8 cellular contexts compared by ENCODE assay signal in genomic region chr14:61025239-61026223, GRCh38. TPM values are rescaled to one million over a fixed set of nuclear protein-coding genes. Genes with fewer than 3 reads are reported as not detected.
DNase-seq lines count a peak whose midpoint lies in the region; ATAC-seq and TF ChIP-seq lines count a peak whose summit lies in the region.

No MANE protein-coding gene starts in this region.

- ATAC-seq in foreskin keratinocyte (peak; percentile 52), omental fat pad (ENCODE audit: low FRiP score) (no peak)

- no peak overlapping the region for H3K27ac Mint-ChIP-seq in activated T-helper 1 cell treated with anti-CD3 and anti-CD28 coated beads, Interleukin-12 subunit alpha, Interleukin-12 subunit beta, Interleukin-2, Interleukin-4 antibody, amounts not matched to agents 30 ng/mL and 10 ng/mL and 1 ng/mL, durations not matched to agents 14 hours and 24 hours and 36 hours
- no peak overlapping the region for H3K27ac Mint-ChIP-seq in type B pancreatic cell

- in situ Hi-C loops in GM13976 (cut with MboI; ENCODE audit: low sequenced_read_pairs, unreplicated experiment): loop anchor here (10.0 kb wide), 1 partner anchor 401 kb away; no protein-coding TSS in a partner anchor

- H3K36me3 Mint-ChIP-seq in activated T-helper 1 cell treated with anti-CD3 and anti-CD28 coated beads, Interleukin-12 subunit alpha, Interleukin-12 subunit beta, Interleukin-2, Interleukin-4 antibody, amounts not matched to agents 30 ng/mL and 10 ng/mL and 1 ng/mL, durations not matched to agents 14 hours and 24 hours and 36 hours (ENCODE audit: low read depth): no peaks in the 10 kb centered on the region
- H3K36me3 Mint-ChIP-seq in type B pancreatic cell: peaks cover under 1% of the 10 kb centered on the region

- H3K4me1 Mint-ChIP-seq in activated T-helper 1 cell treated with anti-CD3 and anti-CD28 coated beads, Interleukin-12 subunit alpha, Interleukin-12 subunit beta, Interleukin-2, Interleukin-4 antibody, amounts not matched to agents 30 ng/mL and 10 ng/mL and 1 ng/mL, durations not matched to agents 14 hours and 24 hours and 36 hours (ENCODE audit: low read depth): no peaks in the 10 kb centered on the region
- peaks cover 15% of the 10 kb centered on the region for H3K4me1 Mint-ChIP-seq in type B pancreatic cell (ENCODE audit: unreplicated experiment)

- no peaks in the 10 kb centered on the region for H3K9me3 Mint-ChIP-seq in activated T-helper 1 cell treated with anti-CD3 and anti-CD28 coated beads, Interleukin-12 subunit alpha, Interleukin-12 subunit beta, Interleukin-2, Interleukin-4 antibody, amounts not matched to agents 30 ng/mL and 10 ng/mL and 1 ng/mL, durations not matched to agents 14 hours and 24 hours and 36 hours
- no peaks in the 10 kb centered on the region for H3K9me3 Mint-ChIP-seq in type B pancreatic cell

- peak; percentile 53 for DNase-seq in A172 (ENCODE audit: low spot score)
- peak; percentile 46 for DNase-seq in GM13976 (ENCODE audit: low spot score)
- peak; percentile 72 to 83 for DNase-seq in Kasumi-1 (lab: John Stamatoyannopoulos, UW)
- DNase-seq in OCI-M2 (lab: John Stamatoyannopoulos, UW; ENCODE audit: unreplicated experiment): peak; percentile 21
- DNase-seq in activated T-helper 1 cell treated with anti-CD3 and anti-CD28 coated beads, Interleukin-12 subunit alpha, Interleukin-12 subunit beta, Interleukin-2, Interleukin-4 antibody, amounts not matched to agents 30 ng/mL and 10 ng/mL and 1 ng/mL, durations not matched to agents 14 hours and 24 hours and 36 hours (ENCODE audit: low spot score): peak; percentile 45
- DNase-seq in foreskin keratinocyte: peak in 1 of 2 donors; percentile 52
- DNase-seq in omental fat pad (ENCODE audit: low spot score): peak; percentile 25
- no peak for DNase-seq in type B pancreatic cell (ENCODE audit: extremely low spot score, unreplicated experiment)

- H3K27me3 Mint-ChIP-seq in activated T-helper 1 cell treated with anti-CD3 and anti-CD28 coated beads, Interleukin-12 subunit alpha, Interleukin-12 subunit beta, Interleukin-2, Interleukin-4 antibody, amounts not matched to agents 30 ng/mL and 10 ng/mL and 1 ng/mL, durations not matched to agents 14 hours and 24 hours and 36 hours (ENCODE audit: insufficient read depth): no peaks in the 10 kb centered on the region
- no peaks in the 10 kb centered on the region for H3K27me3 Mint-ChIP-seq in type B pancreatic cell

- intact Hi-C loops in activated T-helper 1 cell treated with anti-CD3 and anti-CD28 coated beads, Interleukin-12 subunit alpha, Interleukin-12 subunit beta, Interleukin-2, Interleukin-4 antibody, amounts not matched to agents 30 ng/mL and 10 ng/mL and 1 ng/mL, durations not matched to agents 14 hours and 24 hours and 36 hours (cut with micrococcal nuclease): loop anchor here (1.0 to 10.0 kb wide), 8 partner anchors 44 to 671 kb away; partner anchors contain the start of genes SLC38A6 and TRMT5

- H3K27me3 ChIP-seq in foreskin keratinocyte: no peaks in the 10 kb centered on the region

- TF ChIP-seq CTCF in GM13976 (IDR thresholded peaks at IDR 0.05; ENCODE audit: borderline replicate concordance, control extremely low read depth, extremely low read depth, insufficient read depth, missing control alignments) (peak; percentile 61), foreskin keratinocyte (conservative IDR thresholded peaks at IDR 0.05) (peak; percentile 89), omental fat pad (IDR thresholded peaks at IDR 0.05) (no peak), type B pancreatic cell (conservative IDR thresholded peaks at IDR 0.05) (peak; percentile 94)

- no peak overlapping the region for H3K27ac ChIP-seq in foreskin keratinocyte

- no peak overlapping the region for H3K4me3 Mint-ChIP-seq in activated T-helper 1 cell treated with anti-CD3 and anti-CD28 coated beads, Interleukin-12 subunit alpha, Interleukin-12 subunit beta, Interleukin-2, Interleukin-4 antibody, amounts not matched to agents 30 ng/mL and 10 ng/mL and 1 ng/mL, durations not matched to agents 14 hours and 24 hours and 36 hours
- no peak overlapping the region for H3K4me3 Mint-ChIP-seq in type B pancreatic cell

- H3K4me1 ChIP-seq in foreskin keratinocyte: peaks cover 12% of the 10 kb centered on the region

RNA-seq across cellular contexts. Expression of gene SLC38A6, which starts 44.5 kb away (rescaled TPM):
- 29.4 and 38.1 TPM in 2 replicates for total RNA-seq in A172 (2014; rRNA removed; shearing (Covaris generic))
- total RNA-seq in activated T-helper 1 cell treated with anti-CD3 and anti-CD28 coated beads, Interleukin-12 subunit alpha, Interleukin-12 subunit beta, Interleukin-2, Interleukin-4 antibody, amounts not matched to agents 30 ng/mL and 10 ng/mL and 1 ng/mL, durations not matched to agents 14 hours and 24 hours and 36 hours: 4.5 and 4.7 TPM in 2 replicates
- total RNA-seq in foreskin keratinocyte (9.2 and 9.4 TPM in 2 replicates), omental fat pad (10 to 100 TPM; 20.9 to 33.3 (median 24.5) TPM), type B pancreatic cell (ENCODE audit: low replicate concordance) (9.3 and 19.1 TPM in 2 replicates)
- 7.2 and 7.9 TPM in 2 replicates for polyA plus RNA-seq in foreskin keratinocyte

RNA-seq across cellular contexts. Expression of gene TRMT5, which starts 44.7 kb away (rescaled TPM):
- total RNA-seq in A172 (2014; rRNA removed; shearing (Covaris generic)): 9.9 and 18.0 TPM in 2 replicates
- total RNA-seq in activated T-helper 1 cell treated with anti-CD3 and anti-CD28 coated beads, Interleukin-12 subunit alpha, Interleukin-12 subunit beta, Interleukin-2, Interleukin-4 antibody, amounts not matched to agents 30 ng/mL and 10 ng/mL and 1 ng/mL, durations not matched to agents 14 hours and 24 hours and 36 hours: 17.4 and 19.2 TPM in 2 replicates
- total RNA-seq in foreskin keratinocyte (14.6 and 17.2 TPM in 2 replicates), omental fat pad (10 to 100 TPM in 2 of 4 donors, 1 to 10 TPM in 2; 5.6 to 21.1 (median 13.3) TPM), type B pancreatic cell (ENCODE audit: low replicate concordance) (15.2 and 19.8 TPM in 2 replicates)
- 5.3 and 7.0 TPM in 2 replicates for polyA plus RNA-seq in foreskin keratinocyte

Comparison
In these comparisons a context has a peak if more than half of its experiments do, and no peak if none do; other contexts are left out.
1. CTCF ChIP-seq: peak in GM13976 (single experiment), foreskin keratinocyte (single experiment) and type B pancreatic cell (single experiment); none in omental fat pad (0 of 3).